10 cellular contexts compared by ENCODE assay signal in the genomic region with DNA sequence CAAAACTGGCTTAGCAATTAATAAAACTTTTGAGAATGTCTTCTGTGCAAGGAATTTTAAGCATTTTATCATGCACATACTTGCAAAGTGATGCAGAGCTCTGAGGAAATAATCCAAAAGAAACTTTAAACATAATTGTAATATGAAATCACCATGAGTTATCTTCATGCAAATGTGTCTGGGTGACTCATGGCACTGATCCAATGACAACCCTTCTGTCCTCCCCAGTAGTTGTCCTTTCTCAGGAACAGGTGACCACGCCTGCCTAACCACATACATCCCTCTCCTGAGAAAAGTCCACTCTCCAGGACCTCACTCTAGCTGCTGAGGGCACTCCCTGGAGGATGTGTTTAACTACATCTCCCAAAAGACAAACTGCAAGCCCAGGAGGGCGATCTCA.
DNase-seq lines count a peak whose midpoint lies in the region; ATAC-seq and TF ChIP-seq lines count a peak whose summit lies in the region.
"Had no signal": no experiment of that assay in that cellular context is flagged by ENCODE, and none has a peak within 500 bp of the region (broad histone marks: within the 10 kb centered on the region; RNA-seq: fewer than 3 reads in every experiment).

No MANE protein-coding gene starts in this region.

- H3K36me3 ChIP-seq in NT2/D1 (ENCODE audit: insufficient read depth, insufficient read length, low read length) (no peaks in the 10 kb centered on the region), osteoblast (ENCODE audit: insufficient read depth, low read length) (no peaks in the 10 kb centered on the region)

- H3K27me3 ChIP-seq in NT2/D1 (ENCODE audit: insufficient read depth, insufficient read length): no peaks in the 10 kb centered on the region
- H3K27me3 ChIP-seq in osteoblast (ENCODE audit: insufficient read depth, low read length): no peaks in the 10 kb centered on the region

- DNase-seq in GM04503 (ENCODE audit: low read depth) (peak; percentile 93), NT2/D1 (ENCODE audit: low read depth, low spot score) (peak; percentile 18), epithelial cell of proximal tubule (ENCODE audit: low read depth) (peak; percentile 22), osteoblast (ENCODE audit: insufficient read length, low spot score, missing footprints) (peak; percentile 82), GDM1 (lab: John Stamatoyannopoulos, UW) (no peak), coronary artery (ENCODE audit: low spot score) (no peak)
- DNase-seq in effector CD8-positive, alpha-beta T cell (lab: John Stamatoyannopoulos, UW): no peak
- DNase-seq: activated gamma-delta T cell, NCI-H524 had no signal

- no peaks in the 10 kb centered on the region for H3K4me1 ChIP-seq in NT2/D1 (ENCODE audit: insufficient read depth, insufficient read length)
- peaks cover 36% of the 10 kb centered on the region for H3K4me1 ChIP-seq in osteoblast (ENCODE audit: insufficient read depth, low read length)

- H3K4me2 ChIP-seq in osteoblast (ENCODE audit: insufficient read depth, low read length): peak overlapping the region; percentile 73

- no peak overlapping the region for H3K9ac ChIP-seq in NT2/D1 (ENCODE audit: insufficient read length, low read depth)

- no peak overlapping the region for H2AFZ ChIP-seq in osteoblast (ENCODE audit: low read length)

- H3K4me3 ChIP-seq in NT2/D1 (ENCODE audit: insufficient read length, low read depth) (no peak overlapping the region), epithelial cell of proximal tubule (ENCODE audit: low read depth, low read length) (no peak overlapping the region), osteoblast (ENCODE audit: insufficient read depth, low read length) (no peak overlapping the region), coronary artery (no peak overlapping the region)

- H3K27ac ChIP-seq in osteoblast (ENCODE audit: low read depth, low read length): peak overlapping the region; percentile 77
- H3K27ac ChIP-seq in coronary artery: no peak overlapping the region

- H4K20me1 ChIP-seq in osteoblast (ENCODE audit: insufficient read depth, low read length): no peaks in the 10 kb centered on the region

- no peaks in the 10 kb centered on the region for H3K79me2 ChIP-seq in osteoblast (ENCODE audit: insufficient read depth, low read length)

- no peaks in the 10 kb centered on the region for H3K9me3 ChIP-seq in NT2/D1 (ENCODE audit: insufficient read depth, low read length)
- no peaks in the 10 kb centered on the region for H3K9me3 ChIP-seq in osteoblast (ENCODE audit: low read depth, low read length)

- no peak for TF ChIP-seq CTCF in epithelial cell of proximal tubule (conservative IDR thresholded peaks at IDR 0.05; ENCODE audit: low read depth, low read length)
- TF ChIP-seq CTCF in osteoblast (IDR thresholded peaks at IDR 0.05; ENCODE audit: extremely low read depth, low read depth, low read length): no peak
- TF ChIP-seq CTCF in coronary artery (IDR thresholded peaks at IDR 0.05): no peak

- no peak for ATAC-seq in HG02852 (IDR thresholded peaks at IDR 0.05; ENCODE audit: unreplicated experiment)

Comparison
In these comparisons a context has a peak if more than half of its experiments do, and no peak if none do; other contexts are left out.
1. DNase-seq: peak in GM04503 (single experiment), NT2/D1 (single experiment), epithelial cell of proximal tubule (single experiment) and osteoblast (single experiment); none in GDM1 (single experiment), coronary artery (single experiment) and effector CD8-positive, alpha-beta T cell (single experiment).